In the genomic region with DNA sequence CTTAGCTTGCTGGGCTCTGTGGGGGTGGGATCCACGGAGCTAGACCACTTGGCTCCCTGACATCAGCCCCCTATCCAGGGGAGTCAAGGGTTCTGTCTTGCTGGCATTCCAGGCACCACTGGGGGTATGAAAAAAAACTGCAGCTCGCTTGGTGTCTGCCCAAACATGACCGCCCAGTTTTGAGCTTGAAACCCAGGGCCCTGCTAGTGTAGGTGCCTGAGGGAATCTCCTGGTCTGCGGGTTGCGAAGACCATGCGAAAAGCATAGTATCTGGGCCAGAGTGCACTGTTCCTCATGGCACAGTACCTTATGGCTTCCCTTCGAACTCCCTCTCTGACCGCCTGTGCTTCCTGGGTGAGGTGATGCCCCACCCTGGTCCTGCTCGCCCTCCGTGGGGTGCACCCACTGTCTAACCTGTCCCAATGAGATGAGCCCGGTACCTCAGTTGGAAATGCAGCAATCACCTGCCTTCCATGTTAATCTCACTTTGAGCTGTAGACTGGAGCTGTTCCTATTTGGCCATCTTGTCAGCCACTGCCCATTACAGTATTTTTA, we compare ENCODE assay signal across 26 cellular contexts.
"Had no signal": no experiment of that assay in that cellular context is flagged by ENCODE, and none has a peak within 500 bp of the region (broad histone marks: within the 10 kb centered on the region; RNA-seq: fewer than 3 reads in every experiment).

No MANE protein-coding gene starts in this region.

- H3K27ac ChIP-seq: left lung, ovary, prostate gland, skin epidermis, suprapubic skin, thoracic aorta, tibial artery, uterus had no signal

- H3K36me3 Mint-ChIP-seq: stimulated activated effector memory CD8-positive, alpha-beta T cell treated with anti-CD3 and anti-CD28 coated beads, Interleukin-12 subunit alpha, Interleukin-12 subunit beta, amount 100 ng/mL, for 72 hours; type B pancreatic cell had no signal

- DNase-seq: hippocampal formation; immature natural killer cell; kidney; left colon; midbrain; mucosa of descending colon; naive thymus-derived CD4-positive, alpha-beta T cell; ovary; retina; right cardiac atrium; stimulated activated CD4-positive, alpha-beta T cell treated with anti-CD3 and anti-CD28 coated beads, Interleukin-4, amount 100 ng/mL, for 24 hours; stimulated activated naive CD4-positive, alpha-beta T cell; tibial artery; uterus had no signal

- H3K36me3 ChIP-seq: left lung, ovary, prostate gland, suprapubic skin, thoracic aorta, tibial artery, uterus had no signal

- H3K27ac Mint-ChIP-seq: immature natural killer cell; naive thymus-derived CD4-positive, alpha-beta T cell; natural killer cell treated with Interleukin-12 subunit alpha and Interleukin-12 subunit beta and Interleukin-15 and Interleukin-18, amount 100 ng/mL, for 72 hours; stimulated activated effector memory CD8-positive, alpha-beta T cell treated with anti-CD3 and anti-CD28 coated beads, Interleukin-12 subunit alpha, Interleukin-12 subunit beta, amount 100 ng/mL, for 72 hours; stimulated activated naive CD8-positive, alpha-beta T cell treated with anti-CD3 and anti-CD28 coated beads, Interleukin-15, Interleukin-2, amounts not matched to agents 100 ng/mL and 50 ng/mL, for 24 hours; type B pancreatic cell had no signal

- H3K4me3 ChIP-seq: left lung, lung, mucosa of descending colon, ovary, prostate gland, skin epidermis, suprapubic skin, thoracic aorta, tibial artery, uterus had no signal

- H3K27me3 Mint-ChIP-seq: naive thymus-derived CD4-positive, alpha-beta T cell; stimulated activated naive CD8-positive, alpha-beta T cell treated with anti-CD3 and anti-CD28 coated beads, Interleukin-15, Interleukin-2, amounts not matched to agents 100 ng/mL and 50 ng/mL, for 24 hours had no signal

- H3K9me3 Mint-ChIP-seq: natural killer cell treated with Interleukin-12 subunit alpha and Interleukin-12 subunit beta and Interleukin-15 and Interleukin-18, amount 100 ng/mL, for 72 hours; stimulated activated effector memory CD8-positive, alpha-beta T cell treated with anti-CD3 and anti-CD28 coated beads, Interleukin-12 subunit alpha, Interleukin-12 subunit beta, amount 100 ng/mL, for 72 hours; type B pancreatic cell had no signal

- H3K27me3 ChIP-seq: left lung, ovary, suprapubic skin, tibial artery, uterus had no signal

- H3K4me1 ChIP-seq: left lung, prostate gland, suprapubic skin, tibial artery, uterus had no signal

- FAIRE-seq: islet of Langerhans, kidney had no signal

- H3K9me3 ChIP-seq: left lung, mucosa of descending colon, ovary, prostate gland, suprapubic skin, thoracic aorta, tibial artery, uterus had no signal

- H3K4me1 Mint-ChIP-seq: immature natural killer cell; stimulated activated effector memory CD8-positive, alpha-beta T cell treated with anti-CD3 and anti-CD28 coated beads, Interleukin-12 subunit alpha, Interleukin-12 subunit beta, amount 100 ng/mL, for 72 hours had no signal

- ATAC-seq: left colon; left lung; mucosa of descending colon; naive thymus-derived CD4-positive, alpha-beta T cell; natural killer cell treated with Interleukin-12 subunit alpha and Interleukin-12 subunit beta and Interleukin-15 and Interleukin-18, amount 100 ng/mL, for 72 hours; right cardiac atrium; sciatic nerve; stimulated activated effector memory CD8-positive, alpha-beta T cell treated with anti-CD3 and anti-CD28 coated beads, Interleukin-12 subunit alpha, Interleukin-12 subunit beta, amount 100 ng/mL, for 72 hours had no signal

- H3K4me3 Mint-ChIP-seq: immature natural killer cell; naive thymus-derived CD4-positive, alpha-beta T cell; natural killer cell treated with Interleukin-12 subunit alpha and Interleukin-12 subunit beta and Interleukin-15 and Interleukin-18, amount 100 ng/mL, for 72 hours; stimulated activated effector memory CD8-positive, alpha-beta T cell treated with anti-CD3 and anti-CD28 coated beads, Interleukin-12 subunit alpha, Interleukin-12 subunit beta, amount 100 ng/mL, for 72 hours; stimulated activated naive CD8-positive, alpha-beta T cell treated with anti-CD3 and anti-CD28 coated beads, Interleukin-15, Interleukin-2, amounts not matched to agents 100 ng/mL and 50 ng/mL, for 24 hours; type B pancreatic cell had no signal
